Comparison of ENCODE assay signal across 1 cellular context in genomic region chr2:233072838-233073237, GRCh38.
TF ChIP-seq lines count a peak whose summit lies in the region.

No MANE protein-coding gene starts in this region.

TF ChIP-seq in K562, 482 proteins besides CTCF, POLR2A, EP300 and RAD21:
- no peak for TF ChIP-seq PHF8 (IDR thresholded peaks at IDR 0.05; ENCODE audit: borderline replicate concordance, low read length)
- TF ChIP-seq CREB5 (CRISPR knock-in tag; IDR thresholded peaks at IDR 0.05), result no peak
- TF ChIP-seq NFE2 (IDR thresholded peaks at IDR 0.05; ENCODE audit: low read depth), result no peak
- no peak for TF ChIP-seq MBD2 (IDR thresholded peaks at IDR 0.05; ENCODE audit: borderline replicate concordance, low read depth)
- TF ChIP-seq HDAC6 (IDR thresholded peaks at IDR 0.05; ENCODE audit: low read depth, low read length), result no peak
- no peak for TF ChIP-seq LCOR (CRISPR knock-in tag; IDR thresholded peaks at IDR 0.05)
- TF ChIP-seq FOXK2 (conservative IDR thresholded peaks at IDR 0.05 in 1 of 2, IDR thresholded peaks at IDR 0.05 in 1 of 2; ENCODE audit: low read depth in 2 of 2), result no peak
- no peak for TF ChIP-seq SPI1 (IDR thresholded peaks at IDR 0.05; ENCODE audit: borderline replicate concordance, low read depth, low read length)
- no peak for TF ChIP-seq EZH2 (IDR thresholded peaks at IDR 0.05; ENCODE audit: borderline replicate concordance, low read depth, low read length)
- TF ChIP-seq CHD2 (IDR thresholded peaks at IDR 0.05; ENCODE audit: low read depth, low read length), result no peak
- no peak for TF ChIP-seq SLC30A9 (CRISPR knock-in tag; IDR thresholded peaks at IDR 0.05)
- no peak for TF ChIP-seq MEF2D (tag; conservative IDR thresholded peaks at IDR 0.05; ENCODE audit: low read depth)
- no peak for TF ChIP-seq HOMEZ (CRISPR knock-in tag; IDR thresholded peaks at IDR 0.05)
- no peak for TF ChIP-seq TEAD1 (CRISPR knock-in tag; IDR thresholded peaks at IDR 0.05)
- no peak for TF ChIP-seq ZNF699 (CRISPR knock-in tag; IDR thresholded peaks at IDR 0.05; ENCODE audit: insufficient replicate concordance)
